In the genomic region with DNA sequence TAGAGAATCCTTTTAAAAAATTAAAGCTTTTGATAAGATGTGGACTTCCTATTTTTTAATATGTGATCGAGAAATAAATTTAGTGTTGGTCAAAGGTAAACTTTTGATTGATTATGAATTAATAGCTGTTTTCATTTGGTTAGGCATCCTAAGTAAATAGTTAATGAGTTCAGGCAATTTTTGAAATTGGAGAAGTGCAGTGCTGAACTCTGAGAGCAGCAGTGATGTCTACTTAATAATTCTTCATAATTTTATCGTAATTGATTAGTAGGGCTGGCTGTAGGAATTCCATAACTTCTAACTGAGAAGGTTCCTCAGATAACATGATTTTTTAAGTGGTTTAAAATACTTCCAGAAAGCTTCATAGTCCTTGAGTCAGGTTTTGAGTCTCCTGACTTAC, we compare ENCODE assay signal across 9 cellular contexts. TPM values are rescaled to one million over a fixed set of nuclear protein-coding genes. Genes with fewer than 3 reads are reported as not detected.
A peak's percentile ranks its signal among the peaks of the same experiment; 100 is the strongest.
DNase-seq lines count a peak whose midpoint lies in the region; ATAC-seq, FAIRE-seq and TF ChIP-seq lines count a peak whose summit lies in the region.
"Had no signal": no experiment of that assay in that cellular context is flagged by ENCODE, and none has a peak within 500 bp of the region (broad histone marks: within the 10 kb centered on the region; RNA-seq: fewer than 3 reads in every experiment).

No MANE protein-coding gene starts in this region.

- in situ Hi-C loops in K562 (cut with MboI) = loop anchor here (5.0 kb wide), 1 partner anchor 226 kb away; no protein-coding TSS in a partner anchor

- H3K9me3 ChIP-seq in K562 (replicated peaks; ENCODE audit: control insufficient read depth, insufficient read depth, low read depth, low read length) = no peaks in the 10 kb centered on the region
- H3K9me3 ChIP-seq: testis had no signal

- H3K36me3 Mint-ChIP-seq in neural crest cell (ENCODE audit: low read depth) = peaks cover 4% of the 10 kb centered on the region

- H2AFZ ChIP-seq in KMS-11 (ENCODE audit: low read depth) (peak overlapping the region; percentile 98; the same call in 1 of the 2 replicates), K562 (ENCODE audit: low read depth, low read length) (no peak overlapping the region)

- WGBS in K562 (ENCODE audit: insufficient coverage, low coverage, missing lambda C conversion rate) = 13% methylated on average over 2 of the region's 2 CpGs

- peaks cover 3% of the 10 kb centered on the region for H3K27me3 Mint-ChIP-seq in neural crest cell (ENCODE audit: low read depth)

- H3K4me2 ChIP-seq in KMS-11 (peak overlapping the region; percentile 68), K562 (ENCODE audit: insufficient read depth, low read length) (peak overlapping the region; percentile 90; the same call in 1 of the 2 replicates)

- peak overlapping the region; percentile 94 for H3K4me3 Mint-ChIP-seq in neural crest cell

- H3K9me1 ChIP-seq in K562 (ENCODE audit: control insufficient read depth, insufficient read depth, low read length) = no peaks in the 10 kb centered on the region

- no peak overlapping the region for H3K27ac Mint-ChIP-seq in neural crest cell (ENCODE audit: unreplicated experiment)

- peak overlapping the region; percentile 90 for H3K4me3 ChIP-seq in GM06990 (replicated peaks; ENCODE audit: low read depth, low read length)
- H3K4me3 ChIP-seq in KMS-11 (IDR thresholded peaks at IDR 0.05; ENCODE audit: insufficient read depth, low read depth, low read length) = no peak overlapping the region
- H3K4me3 ChIP-seq in K562 = peak overlapping the region; percentile 85

- CTCF ChIA-PET in K562 (lab: Yijun Ruan, JAX; ENCODE audit: low intra/inter-chr PET ratio) = interaction anchor here (3.4 kb wide), 1 partner anchor 229 kb away, joined by 44 read pairs; no protein-coding TSS in a partner anchor

- H3K4me1 ChIP-seq in KMS-11 (ENCODE audit: low read depth, poor library complexity, severe bottlenecking) (peaks cover 47% of the 10 kb centered on the region), K562 (replicated peaks in 1 of 2; ENCODE audit: control insufficient read depth in 2 of 2, insufficient read depth in 2 of 2, low read length in 2 of 2) (peaks cover 16 to 37% of the 10 kb centered on the region in 2 experiments; a peak in 4 of 5 replicates)
- H3K4me1 ChIP-seq: testis had no signal

- H3K79me2 ChIP-seq in KMS-11 (ENCODE audit: insufficient read depth, low read depth) (peaks cover 37% of the 10 kb centered on the region), K562 (ENCODE audit: control insufficient read depth, insufficient read depth, low read length) (peaks cover 64% of the 10 kb centered on the region)

- no TSS peak for BruUV-seq in K562 (replicated peaks; lab: Mats Ljungman, UMichigan)

- intact Hi-C loops in K562 (cut with micrococcal nuclease) = loop anchor here (5.0 to 10.0 kb wide), 3 partner anchors 66 to 406 kb away; a partner anchor contains a TSS

- TF ChIP-seq POLR2A in K562 (conservative IDR thresholded peaks at IDR 0.05) = no peak

- H4K20me1 ChIP-seq in KMS-11 (ENCODE audit: insufficient read depth) (no peaks in the 10 kb centered on the region), K562 (replicated peaks; ENCODE audit: control insufficient read depth, insufficient read depth, low read length) (peaks cover 11% of the 10 kb centered on the region)

- peaks cover 41% of the 10 kb centered on the region for H3K4me1 Mint-ChIP-seq in neural crest cell

- H3K27me3 ChIP-seq in GM06990 (replicated peaks; ENCODE audit: control insufficient read depth, insufficient read depth, low read length) (no peaks in the 10 kb centered on the region), KMS-11 (ENCODE audit: insufficient read depth, low read depth) (no peaks in the 10 kb centered on the region), K562 (ENCODE audit: control insufficient read depth in 2 of 2, insufficient read depth in 2 of 2, low read length in 2 of 2) (no peaks in the 10 kb centered on the region)
- H3K27me3 ChIP-seq: testis had no signal

- H3K9ac ChIP-seq in KMS-11 (peak overlapping the region; percentile 98), K562 (ENCODE audit: insufficient read depth in 1 of 2, low read depth in 2 of 2, low read length in 2 of 2) (peak overlapping the region; percentile 92 to 99; a peak in 3 of 4 replicates)

- no peak for TF ChIP-seq EP300 in K562 (IDR thresholded peaks at IDR 0.05; ENCODE audit: low read length)

- DNase-seq in GM06990 (ENCODE audit: extremely low read depth, insufficient read length) (no peak), K562 (ENCODE audit: extremely low read depth in 1 of 4, low spot score in 3 of 4) (no peak), neural crest cell (ENCODE audit: low read depth, low spot score) (no peak), SW480 (ENCODE audit: low spot score) (no peak), GM03348 (ENCODE audit: low spot score) (no peak)
- DNase-seq: testis had no signal

- POLR2A ChIA-PET in K562 (lab: Yijun Ruan, JAX) = interaction anchor here (0.8 to 1.9 kb wide), 6 partner anchors 8 to 188 kb away, joined by 3 to 7 read pairs (median 4); a partner anchor contains a TSS

- ATAC-seq in K562 (no peak), GM19463 (IDR thresholded peaks at IDR 0.05; ENCODE audit: unreplicated experiment) (no peak)

- no peaks in the 10 kb centered on the region for H3K9me3 Mint-ChIP-seq in neural crest cell

- TF ChIP-seq RAD21 in K562 (CRISPR knock-in tag; conservative IDR thresholded peaks at IDR 0.05 in 1 of 2, IDR thresholded peaks at IDR 0.05 in 1 of 2) = no peak

- H3K36me3 ChIP-seq in GM06990 (ENCODE audit: control insufficient read depth, insufficient read depth, low read length) = no peaks in the 10 kb centered on the region; the same call in 1 of the 2 replicates
- no peaks in the 10 kb centered on the region for H3K36me3 ChIP-seq in KMS-11 (ENCODE audit: insufficient read depth)
- peaks cover 18% of the 10 kb centered on the region for H3K36me3 ChIP-seq in K562 (ENCODE audit: control insufficient read depth, insufficient read depth, low read length)

- FAIRE-seq in K562 (lab: Jason Lieb, UNC) = no peak
- FAIRE-seq: GM12892 had no signal

- H3K27ac ChIP-seq in KMS-11 (peak overlapping the region; percentile 86), K562 (ENCODE audit: extremely low read depth, low read depth, low read length) (no peak overlapping the region)

- TF ChIP-seq CTCF in GM06990 (IDR thresholded peaks at IDR 0.05; ENCODE audit: insufficient read depth, low read length, poor library complexity, severe bottlenecking) (no peak), KMS-11 (conservative IDR thresholded peaks at IDR 0.05; ENCODE audit: low read depth, low read length) (no peak), K562 (IDR thresholded peaks at IDR 0.05 in 2 of 3, conservative IDR thresholded peaks at IDR 0.05 in 1 of 3; ENCODE audit: insufficient read depth in 2 of 3, low read depth in 1 of 3, low read length in 3 of 3) (no peak), neural crest cell (conservative IDR thresholded peaks at IDR 0.05) (no peak)

TF ChIP-seq in K562, 482 proteins besides CTCF, POLR2A, EP300 and RAD21 (continues in another document):
- TF ChIP-seq, protein P1, sequence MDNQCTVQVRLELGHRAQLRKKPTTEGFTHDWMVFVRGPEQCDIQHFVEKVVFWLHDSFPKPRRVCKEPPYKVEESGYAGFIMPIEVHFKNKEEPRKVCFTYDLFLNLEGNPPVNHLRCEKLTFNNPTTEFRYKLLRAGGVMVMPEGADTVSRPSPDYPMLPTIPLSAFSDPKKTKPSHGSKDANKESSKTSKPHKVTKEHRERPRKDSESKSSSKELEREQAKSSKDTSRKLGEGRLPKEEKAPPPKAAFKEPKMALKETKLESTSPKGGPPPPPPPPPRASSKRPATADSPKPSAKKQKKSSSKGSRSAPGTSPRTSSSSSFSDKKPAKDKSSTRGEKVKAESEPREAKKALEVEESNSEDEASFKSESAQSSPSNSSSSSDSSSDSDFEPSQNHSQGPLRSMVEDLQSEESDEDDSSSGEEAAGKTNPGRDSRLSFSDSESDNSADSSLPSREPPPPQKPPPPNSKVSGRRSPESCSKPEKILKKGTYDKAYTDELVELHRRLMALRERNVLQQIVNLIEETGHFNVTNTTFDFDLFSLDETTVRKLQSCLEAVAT (IDR thresholded peaks at IDR 0.05) = 0 out of 4 replicates have a peak, but pooled peaks of 1 of the 2 experiments have one; percentile 15
- TF ChIP-seq, protein P2, sequence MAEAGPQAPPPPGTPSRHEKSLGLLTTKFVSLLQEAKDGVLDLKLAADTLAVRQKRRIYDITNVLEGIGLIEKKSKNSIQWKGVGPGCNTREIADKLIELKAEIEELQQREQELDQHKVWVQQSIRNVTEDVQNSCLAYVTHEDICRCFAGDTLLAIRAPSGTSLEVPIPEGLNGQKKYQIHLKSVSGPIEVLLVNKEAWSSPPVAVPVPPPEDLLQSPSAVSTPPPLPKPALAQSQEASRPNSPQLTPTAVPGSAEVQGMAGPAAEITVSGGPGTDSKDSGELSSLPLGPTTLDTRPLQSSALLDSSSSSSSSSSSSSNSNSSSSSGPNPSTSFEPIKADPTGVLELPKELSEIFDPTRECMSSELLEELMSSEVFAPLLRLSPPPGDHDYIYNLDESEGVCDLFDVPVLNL (CRISPR knock-in tag; IDR thresholded peaks at IDR 0.05; ENCODE audit: low read depth) = no peak

RNA-seq across cellular contexts. Expression of a gene that starts 1.5 kb away (rescaled TPM):
- 9.7 and 28.6 TPM in 2 replicates for total RNA-seq in K562 (2011; cell fraction: chromatin; rRNA removed; ENCODE audit: low replicate concordance)
- total RNA-seq in K562 (2011; cell fraction: nucleolus; rRNA removed) = 3.0 and 4.3 TPM in 2 replicates
- total RNA-seq in K562 (2011; cell fraction: nucleoplasm; rRNA removed) = 10.0 and 12.1 TPM in 2 replicates
- total RNA-seq in K562 (2014; rRNA removed) (43.9 and 46.4 TPM in 2 replicates), K562 (2014; rRNA removed; fragmentation: Illumina TruSeq; extraction: Trizol) (65.0 and 74.6 TPM in 2 replicates), K562 (2015; rRNA removed; fragmentation: Illumina TruSeq; extraction: Trizol) (52.4 and 55.4 TPM in 2 replicates), K562 (2021) (38.9 and 39.0 TPM in 2 replicates), neural crest cell (33.6 and 36.1 TPM in 2 replicates)
- polyA plus RNA-seq in K562 (2011; rRNA removed) (25.9 and 35.3 TPM in 2 replicates), K562 (2014; fragmentation: Illumina TruSeq; extraction: Trizol) (78.2 and 94.1 TPM in 2 replicates), K562 (2014; fragmentation: Nextera tagmentation; extraction: Ambion mirVana) (10 to 100 TPM; 59.9 to 74.8 TPM), K562 (2014; rRNA removed) (54.5 and 74.2 TPM in 2 replicates)
- 1.6 and 7.7 TPM in 2 replicates for polyA plus RNA-seq in K562 (2011; cell fraction: cytosol; rRNA removed)
- 4.1 and 7.2 TPM in 2 replicates for polyA plus RNA-seq in K562 (2011; cell fraction: nucleus; rRNA removed)
- 39.1 and 55.6 TPM in 2 replicates for polyA plus RNA-seq in K562 (2012)
- polyA minus RNA-seq in K562 (2011; rRNA and poly(A)+ RNA removed) = 34.8 and 51.6 TPM in 2 replicates
- 12.6 and 14.8 TPM in 2 replicates for polyA minus RNA-seq in K562 (2011; cell fraction: cytosol; rRNA and poly(A)+ RNA removed)
- polyA minus RNA-seq in K562 (2011; cell fraction: nucleus; rRNA and poly(A)+ RNA removed) = 6.2 and 19.0 TPM in 2 replicates
